In genomic region chr4:182717788-182718583, GRCh38 we compare ENCODE assay signal across 15 cellular contexts.
A peak's percentile ranks its signal among the peaks of the same experiment; 100 is the strongest.
DNase-seq lines count a peak whose midpoint lies in the region; ATAC-seq and FAIRE-seq lines count a peak whose summit lies in the region.
"Had no signal": no experiment of that assay in that cellular context is flagged by ENCODE, and none has a peak within 500 bp of the region (broad histone marks: within the 10 kb centered on the region; RNA-seq: fewer than 3 reads in every experiment).

No MANE protein-coding gene starts in this region.

- no peaks in the 10 kb centered on the region for H3K27me3 Mint-ChIP-seq in T-helper 2 cell treated with Interferon-gamma antibody and Interleukin-4, amounts not matched to agents 5 μg/mL and 100 μg/mL, for 36 hours (ENCODE audit: low read depth)
- H3K27me3 Mint-ChIP-seq: activated B cell treated with CpG ODN at 0.5 μM for 24 hours had no signal

- no peak overlapping the region for H3K4me3 Mint-ChIP-seq in T-helper 2 cell treated with Interferon-gamma antibody and Interleukin-4, amounts not matched to agents 5 μg/mL and 100 μg/mL, for 36 hours
- H3K4me3 Mint-ChIP-seq: activated B cell treated with CpG ODN at 0.5 μM for 24 hours had no signal

- no peaks in the 10 kb centered on the region for H3K9me3 Mint-ChIP-seq in T-helper 2 cell treated with Interferon-gamma antibody and Interleukin-4, amounts not matched to agents 5 μg/mL and 100 μg/mL, for 36 hours
- H3K9me3 Mint-ChIP-seq: activated B cell treated with CpG ODN at 0.5 μM for 24 hours had no signal

- no peak for FAIRE-seq in HTR-8/SVneo (lab: Jason Lieb, UNC)

- no peak overlapping the region for H3K27ac Mint-ChIP-seq in T-helper 2 cell treated with Interferon-gamma antibody and Interleukin-4, amounts not matched to agents 5 μg/mL and 100 μg/mL, for 36 hours
- H3K27ac Mint-ChIP-seq: activated B cell treated with CpG ODN at 0.5 μM for 24 hours had no signal

- DNase-seq in NCI-H510A (lab: John Stamatoyannopoulos, UW) (no peak), HTR-8/SVneo (ENCODE audit: insufficient read length, low spot score) (no peak), NCI-H82 (lab: John Stamatoyannopoulos, UW) (no peak)
- no peak for DNase-seq in T-helper 2 cell treated with Interferon-gamma antibody and Interleukin-4, amounts not matched to agents 5 μg/mL and 100 μg/mL, for 36 hours (ENCODE audit: low spot score)
- DNase-seq: activated B cell treated with CpG ODN at 0.5 μM for 24 hours; activated naive CD4-positive, alpha-beta T cell; esophagus squamous epithelium; left cardiac atrium; NCI-H146; NCI-H524 treated with DMSO at 0.1 percent for 48 hours; stomach had no signal

- peak; percentile 71 for ATAC-seq in GM18498 (IDR thresholded peaks at IDR 0.05; ENCODE audit: unreplicated experiment)
- peak; percentile 76 for ATAC-seq in GM21390 (IDR thresholded peaks at IDR 0.05; ENCODE audit: unreplicated experiment)
- peak; percentile 90 for ATAC-seq in HG02870 (IDR thresholded peaks at IDR 0.05; ENCODE audit: unreplicated experiment)
- peak; percentile 59 for ATAC-seq in HG03460 (IDR thresholded peaks at IDR 0.05; ENCODE audit: unreplicated experiment)
- ATAC-seq: left cardiac atrium had no signal

- H3K36me3 Mint-ChIP-seq in T-helper 2 cell treated with Interferon-gamma antibody and Interleukin-4, amounts not matched to agents 5 μg/mL and 100 μg/mL, for 36 hours (ENCODE audit: low read depth), result no peaks in the 10 kb centered on the region

- no peaks in the 10 kb centered on the region for H3K4me1 Mint-ChIP-seq in T-helper 2 cell treated with Interferon-gamma antibody and Interleukin-4, amounts not matched to agents 5 μg/mL and 100 μg/mL, for 36 hours (ENCODE audit: low read depth)
- H3K4me1 Mint-ChIP-seq: activated B cell treated with CpG ODN at 0.5 μM for 24 hours had no signal
